In genomic region chr12:121438905-121439304, GRCh38 we compare ENCODE assay signal across 25 cellular contexts.
"Had no signal": no experiment of that assay in that cellular context is flagged by ENCODE, and none has a peak within 500 bp of the region (broad histone marks: within the 10 kb centered on the region; RNA-seq: fewer than 3 reads in every experiment).

No MANE protein-coding gene starts in this region.

- H3K27ac Mint-ChIP-seq: neural progenitor cell; stimulated activated naive CD8-positive, alpha-beta T cell treated with anti-CD3 and anti-CD28 coated beads, Interleukin-15, Interleukin-2, amounts not matched to agents 100 ng/mL and 50 ng/mL, for 24 hours; T-helper 1 cell treated with Interleukin-12 subunit alpha and Interleukin-12 subunit beta and Interleukin-4 antibody, amounts not matched to agents 30 μg/mL and 1 μg/mL, for 36 hours; type B pancreatic cell had no signal

- H3K4me1 ChIP-seq: neural progenitor cell had no signal

- ATAC-seq: gastroesophageal sphincter; heart right ventricle; left lung; naive thymus-derived CD8-positive, alpha-beta T cell had no signal

- H3K27me3 Mint-ChIP-seq: activated CD4-positive, alpha-beta memory T cell treated with anti-CD3 and anti-CD28 coated beads for 36 hours; central memory CD8-positive, alpha-beta T cell; naive thymus-derived CD8-positive, alpha-beta T cell; progenitor cell of endocrine pancreas; stimulated activated naive CD8-positive, alpha-beta T cell treated with anti-CD3 and anti-CD28 coated beads, Interleukin-15, Interleukin-2, amounts not matched to agents 100 ng/mL and 50 ng/mL, for 24 hours; type B pancreatic cell had no signal

- H3K9me3 ChIP-seq: gastroesophageal sphincter, left lung, testis, vagina had no signal

- H3K4me3 ChIP-seq: gastroesophageal sphincter, heart right ventricle, left lung, lung, neural progenitor cell, testis, vagina had no signal

- H3K27me3 ChIP-seq: gastroesophageal sphincter, heart right ventricle, left lung, neural progenitor cell, testis, vagina had no signal

- H3K4me3 Mint-ChIP-seq: activated CD4-positive, alpha-beta memory T cell treated with anti-CD3 and anti-CD28 coated beads for 36 hours; central memory CD8-positive, alpha-beta T cell; neural progenitor cell; stimulated activated naive CD8-positive, alpha-beta T cell treated with anti-CD3 and anti-CD28 coated beads, Interleukin-15, Interleukin-2, amounts not matched to agents 100 ng/mL and 50 ng/mL, for 24 hours; T-helper 1 cell treated with Interleukin-12 subunit alpha and Interleukin-12 subunit beta and Interleukin-4 antibody, amounts not matched to agents 30 μg/mL and 1 μg/mL, for 36 hours; type B pancreatic cell had no signal

- DNase-seq: activated CD4-positive, alpha-beta memory T cell treated with anti-CD3 and anti-CD28 coated beads for 36 hours; activated CD4-positive, alpha-beta T cell treated with anti-CD3 and anti-CD28 coated beads for 4 hours; activated CD4-positive, CD25-positive, alpha-beta regulatory T cell; activated effector memory CD4-positive, alpha-beta T cell treated with anti-CD3 and anti-CD28 coated beads, Interleukin-2, amount 50 U/mL, for 16 hours; activated naive CD4-positive, alpha-beta T cell treated with anti-CD3 and anti-CD28 coated beads, Interleukin-2, amount 50 U/mL, for 16 hours; activated T-cell treated with anti-CD3 and anti-CD28 coated beads, Interleukin-2, amount 50 U/mL, for 48 hours; cortex of kidney; heart right ventricle; kidney; left lung; naive thymus-derived CD8-positive, alpha-beta T cell; stimulated activated CD4-positive, alpha-beta T cell treated with anti-CD3 and anti-CD28 coated beads, Interleukin-12 subunit alpha, Interleukin-12 subunit beta, amount 100 ng/mL, for 4 hours; stimulated activated CD4-positive, alpha-beta T cell treated with anti-CD3 and anti-CD28 coated beads, Interleukin-4, amount 100 ng/mL, for 4 hours; T1000; testis had no signal

- H3K27ac ChIP-seq: epithelial cell of prostate, gastroesophageal sphincter, heart right ventricle, left lung, neural progenitor cell, testis, vagina had no signal
